32 cellular contexts compared by ENCODE assay signal in genomic region chr16:62831235-62831634, GRCh38.
"Had no signal": no experiment of that assay in that cellular context is flagged by ENCODE, and none has a peak within 500 bp of the region (broad histone marks: within the 10 kb centered on the region; RNA-seq: fewer than 3 reads in every experiment).

No MANE protein-coding gene starts in this region.

- H3K27me3 Mint-ChIP-seq: activated CD4-positive, alpha-beta memory T cell treated with anti-CD3 and anti-CD28 coated beads, Interleukin-2, amount 10 ng/mL, durations not matched to agents 7 days and 5 days; activated CD8-positive, alpha-beta memory T cell treated with anti-CD3 and anti-CD28 coated beads, Interleukin-2, amount 10 ng/mL, durations not matched to agents 7 days and 5 days; activated naive CD4-positive, alpha-beta T cell treated with anti-CD3 and anti-CD28 coated beads, Interleukin-2, amount 10 ng/mL, durations not matched to agents 7 days and 5 days; activated naive CD8-positive, alpha-beta T cell had no signal

- H3K4me3 Mint-ChIP-seq: activated CD4-positive, alpha-beta memory T cell treated with anti-CD3 and anti-CD28 coated beads, Interleukin-2, amount 10 ng/mL, durations not matched to agents 7 days and 5 days; activated CD8-positive, alpha-beta memory T cell treated with anti-CD3 and anti-CD28 coated beads, Interleukin-2, amount 10 ng/mL, durations not matched to agents 7 days and 5 days; activated naive CD4-positive, alpha-beta T cell treated with anti-CD3 and anti-CD28 coated beads, Interleukin-2, amount 10 ng/mL, durations not matched to agents 7 days and 5 days; activated naive CD8-positive, alpha-beta T cell had no signal

- H3K4me1 Mint-ChIP-seq: activated CD4-positive, alpha-beta memory T cell treated with anti-CD3 and anti-CD28 coated beads, Interleukin-2, amount 10 ng/mL, durations not matched to agents 7 days and 5 days; activated CD8-positive, alpha-beta memory T cell treated with anti-CD3 and anti-CD28 coated beads, Interleukin-2, amount 10 ng/mL, durations not matched to agents 7 days and 5 days; activated naive CD4-positive, alpha-beta T cell treated with anti-CD3 and anti-CD28 coated beads, Interleukin-2, amount 10 ng/mL, durations not matched to agents 7 days and 5 days had no signal

- H3K36me3 Mint-ChIP-seq: activated CD8-positive, alpha-beta memory T cell treated with anti-CD3 and anti-CD28 coated beads, Interleukin-2, amount 10 ng/mL, durations not matched to agents 7 days and 5 days; activated naive CD4-positive, alpha-beta T cell treated with anti-CD3 and anti-CD28 coated beads, Interleukin-2, amount 10 ng/mL, durations not matched to agents 7 days and 5 days; activated naive CD8-positive, alpha-beta T cell had no signal

- H3K4me3 ChIP-seq: K562 had no signal

- H3K27ac ChIP-seq: VCaP had no signal

- H3K27ac Mint-ChIP-seq: activated CD4-positive, alpha-beta memory T cell treated with anti-CD3 and anti-CD28 coated beads, Interleukin-2, amount 10 ng/mL, durations not matched to agents 7 days and 5 days; activated CD8-positive, alpha-beta memory T cell treated with anti-CD3 and anti-CD28 coated beads, Interleukin-2, amount 10 ng/mL, durations not matched to agents 7 days and 5 days; activated naive CD4-positive, alpha-beta T cell treated with anti-CD3 and anti-CD28 coated beads, Interleukin-2, amount 10 ng/mL, durations not matched to agents 7 days and 5 days; activated naive CD8-positive, alpha-beta T cell had no signal

- DNase-seq: activated CD4-positive, alpha-beta memory T cell treated with anti-CD3 and anti-CD28 coated beads, Interleukin-2, amount 10 ng/mL, durations not matched to agents 7 days and 5 days; activated CD4-positive, alpha-beta T cell treated with anti-CD3 and anti-CD28 coated beads for 1 hour; activated CD4-positive, alpha-beta T cell treated with anti-CD3 and anti-CD28 coated beads for 48 hours; activated CD4-positive, CD25-positive, alpha-beta regulatory T cell; activated CD8-positive, alpha-beta memory T cell treated with anti-CD3 and anti-CD28 coated beads for 24 hours; activated CD8-positive, alpha-beta memory T cell treated with anti-CD3 and anti-CD28 coated beads, Interleukin-2, amount 10 ng/mL, durations not matched to agents 7 days and 5 days; activated CD8-positive, alpha-beta memory T cell treated with anti-CD3 and anti-CD28 coated beads, Interleukin-2, amount 50 U/mL, for 48 hours; activated effector memory CD4-positive, alpha-beta T cell treated with Interleukin-2 at 50 U/mL for 16 hours; activated naive CD4-positive, alpha-beta T cell treated with anti-CD3 and anti-CD28 coated beads, Interleukin-2, amount 10 ng/mL, durations not matched to agents 7 days and 5 days; activated T-cell treated with anti-CD3 and anti-CD28 coated beads, Interleukin-2, amount 50 U/mL, for 48 hours; amniotic stem cell; aorta; caudate nucleus; cerebellar nuclear complex; NCI-H1092 treated with DMSO at 0.1 percent for 48 hours; NCI-H1417 treated with DMSO at 0.1 percent for 48 hours; NCI-H1694 treated with DMSO at 0.1 percent for 48 hours; NCI-H2029 treated with DMSO at 0.1 percent for 48 hours; NCI-H2107; NCI-H2171; NCI-H510A; NCI-H526; NK-92 treated with Interleukin-12 subunit alpha and Interleukin-12 subunit beta, amount 100 ng/mL, for 24 hours; PC-3; Right ventricle myocardium superior; SW 1271; T-helper 1 cell; T-helper 2 cell; T-helper 9 cell had no signal

- ATAC-seq: activated CD8-positive, alpha-beta memory T cell treated with anti-CD3 and anti-CD28 coated beads, Interleukin-2, amount 10 ng/mL, durations not matched to agents 7 days and 5 days; K562; PC-3 had no signal
